1 cellular context compared by ENCODE assay signal in the genomic region with DNA sequence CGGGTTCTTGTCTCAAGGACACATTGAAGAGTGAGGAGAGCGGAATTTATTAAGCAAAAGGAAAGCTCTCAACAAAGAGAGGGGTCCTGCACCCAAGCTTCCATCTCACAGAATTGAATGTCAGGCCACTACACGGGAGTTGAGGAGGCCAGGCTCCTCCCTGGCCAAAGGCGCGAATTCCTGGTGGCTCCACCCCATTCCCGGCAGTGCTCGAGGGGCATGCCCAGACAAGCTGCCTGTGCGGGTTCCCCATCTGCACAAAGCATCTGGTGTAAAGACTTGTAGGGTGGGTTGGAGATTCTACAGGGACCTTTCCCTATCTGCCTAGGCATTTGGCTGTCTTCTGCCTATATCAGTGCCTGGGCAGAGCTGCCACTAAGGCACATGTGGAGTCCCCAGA.
TF ChIP-seq lines count a peak whose summit lies in the region.

No MANE protein-coding gene starts in this region.

TF ChIP-seq in GM23338, 12 proteins besides CTCF, POLR2A, EP300 and RAD21 (continued from another document):
- TF ChIP-seq, protein P1, sequence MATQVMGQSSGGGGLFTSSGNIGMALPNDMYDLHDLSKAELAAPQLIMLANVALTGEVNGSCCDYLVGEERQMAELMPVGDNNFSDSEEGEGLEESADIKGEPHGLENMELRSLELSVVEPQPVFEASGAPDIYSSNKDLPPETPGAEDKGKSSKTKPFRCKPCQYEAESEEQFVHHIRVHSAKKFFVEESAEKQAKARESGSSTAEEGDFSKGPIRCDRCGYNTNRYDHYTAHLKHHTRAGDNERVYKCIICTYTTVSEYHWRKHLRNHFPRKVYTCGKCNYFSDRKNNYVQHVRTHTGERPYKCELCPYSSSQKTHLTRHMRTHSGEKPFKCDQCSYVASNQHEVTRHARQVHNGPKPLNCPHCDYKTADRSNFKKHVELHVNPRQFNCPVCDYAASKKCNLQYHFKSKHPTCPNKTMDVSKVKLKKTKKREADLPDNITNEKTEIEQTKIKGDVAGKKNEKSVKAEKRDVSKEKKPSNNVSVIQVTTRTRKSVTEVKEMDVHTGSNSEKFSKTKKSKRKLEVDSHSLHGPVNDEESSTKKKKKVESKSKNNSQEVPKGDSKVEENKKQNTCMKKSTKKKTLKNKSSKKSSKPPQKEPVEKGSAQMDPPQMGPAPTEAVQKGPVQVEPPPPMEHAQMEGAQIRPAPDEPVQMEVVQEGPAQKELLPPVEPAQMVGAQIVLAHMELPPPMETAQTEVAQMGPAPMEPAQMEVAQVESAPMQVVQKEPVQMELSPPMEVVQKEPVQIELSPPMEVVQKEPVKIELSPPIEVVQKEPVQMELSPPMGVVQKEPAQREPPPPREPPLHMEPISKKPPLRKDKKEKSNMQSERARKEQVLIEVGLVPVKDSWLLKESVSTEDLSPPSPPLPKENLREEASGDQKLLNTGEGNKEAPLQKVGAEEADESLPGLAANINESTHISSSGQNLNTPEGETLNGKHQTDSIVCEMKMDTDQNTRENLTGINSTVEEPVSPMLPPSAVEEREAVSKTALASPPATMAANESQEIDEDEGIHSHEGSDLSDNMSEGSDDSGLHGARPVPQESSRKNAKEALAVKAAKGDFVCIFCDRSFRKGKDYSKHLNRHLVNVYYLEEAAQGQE (IDR thresholded peaks at IDR 0.05; ENCODE audit: unreplicated experiment) = no peak
